Comparison of ENCODE assay signal across 8 cellular contexts in the genomic region with DNA sequence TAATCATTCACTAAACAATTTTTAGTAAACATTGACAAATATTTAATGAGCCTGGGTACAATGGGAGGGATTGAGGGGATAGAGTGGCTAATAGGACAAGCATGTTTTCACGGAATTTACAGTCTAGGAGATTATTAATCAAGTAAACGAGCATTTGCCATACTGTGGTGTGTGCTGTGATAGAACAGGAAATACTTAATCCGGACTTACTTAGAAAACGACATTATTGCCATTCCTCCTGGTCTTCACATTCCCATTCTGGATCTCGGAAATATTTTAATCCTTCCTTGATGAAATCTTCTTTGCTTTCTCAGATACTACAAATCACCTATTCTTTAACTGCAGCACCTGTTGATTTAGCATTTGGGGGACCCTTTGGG. TPM values are rescaled to one million over a fixed set of nuclear protein-coding genes. Genes with fewer than 3 reads are reported as not detected.
A peak's percentile ranks its signal among the peaks of the same experiment; 100 is the strongest.
DNase-seq lines count a peak whose midpoint lies in the region; ATAC-seq, FAIRE-seq and TF ChIP-seq lines count a peak whose summit lies in the region.

No MANE protein-coding gene starts in this region.

- peaks cover 3% of the 10 kb centered on the region for H3K36me3 Mint-ChIP-seq in activated naive CD8-positive, alpha-beta T cell

- H3K36me3 ChIP-seq in heart left ventricle = peaks cover 0 to 8% (median 0%) of the 10 kb centered on the region in 9 donors
- no peaks in the 10 kb centered on the region for H3K36me3 ChIP-seq in kidney (ENCODE audit: control insufficient read depth in 1 of 2, insufficient read depth in 2 of 2, low read length in 2 of 2)
- H3K36me3 ChIP-seq in thymus (ENCODE audit: control insufficient read depth, insufficient read depth) = no peaks in the 10 kb centered on the region

- no peaks in the 10 kb centered on the region for H3K27me3 Mint-ChIP-seq in activated naive CD8-positive, alpha-beta T cell

- peaks cover 0 to 33% (median 8%) of the 10 kb centered on the region in 12 donors for H3K4me1 ChIP-seq in heart left ventricle
- H3K4me1 ChIP-seq in kidney (ENCODE audit: control insufficient read depth in 1 of 2, insufficient read depth in 1 of 2, low read depth in 1 of 2, low read length in 2 of 2) = peaks cover 6% of the 10 kb centered on the region in 2 donors
- H3K4me1 ChIP-seq in thymus (ENCODE audit: control insufficient read depth, insufficient read depth, low read length) = peaks cover 4% of the 10 kb centered on the region

- TF ChIP-seq CTCF in heart left ventricle (IDR thresholded peaks at IDR 0.05) (no peak), kidney (IDR thresholded peaks at IDR 0.05; ENCODE audit: borderline replicate concordance, extremely low read depth, insufficient read depth) (no peak)

- no peak for TF ChIP-seq POLR2A in heart left ventricle (IDR thresholded peaks at IDR 0.05)

- H3K4me3 Mint-ChIP-seq in activated naive CD8-positive, alpha-beta T cell = peak overlapping the region; percentile 99

- ATAC-seq in heart left ventricle (no peak), Right ventricle myocardium superior (ENCODE audit: poor library complexity) (no peak), HG03520 (IDR thresholded peaks at IDR 0.05; ENCODE audit: unreplicated experiment) (no peak)

- H3K4me3 ChIP-seq in heart left ventricle (peak overlapping the region; percentile 61 to 93 (median 83)), kidney (ENCODE audit: low read length in 2 of 2) (peak overlapping the region; percentile 52 to 72), thymus (ENCODE audit: low read length) (peak overlapping the region; percentile 72)

- H3K27ac Mint-ChIP-seq in activated naive CD8-positive, alpha-beta T cell = peak overlapping the region; percentile 88

- WGBS in heart left ventricle, 4 donors = 17 to 24% (median 20%) methylated on average over 5 of the region's 5 CpGs
- WGBS in thymus = 24% methylated on average over 5 of the region's 5 CpGs

- no peaks in the 10 kb centered on the region for H3K9me3 Mint-ChIP-seq in activated naive CD8-positive, alpha-beta T cell (ENCODE audit: low read depth)

- DNase-seq in heart left ventricle = no peak
- no peak for DNase-seq in Right ventricle myocardium superior
- DNase-seq in kidney = no peak
- DNase-seq in stimulated activated naive CD4-positive, alpha-beta T cell treated with Interleukin-2 at 50 U/mL for 16 hours (lab: John Stamatoyannopoulos, UW) = no peak
- DNase-seq in NCI-H1048 (lab: John Stamatoyannopoulos, UW) = no peak

- H3K9me3 ChIP-seq in heart left ventricle (no peaks in the 10 kb centered on the region), kidney (ENCODE audit: control insufficient read depth in 1 of 2, low read length in 2 of 2) (no peaks in the 10 kb centered on the region), thymus (ENCODE audit: control insufficient read depth) (no peaks in the 10 kb centered on the region)

- H3K27me3 ChIP-seq in heart left ventricle (no peaks in the 10 kb centered on the region), thymus (ENCODE audit: control insufficient read depth, insufficient read depth) (no peaks in the 10 kb centered on the region)

- H3K27ac ChIP-seq in heart left ventricle = peak overlapping the region in 11 of 12 donors; percentile 36 to 96 (median 91)
- H3K27ac ChIP-seq in kidney (ENCODE audit: low read depth in 2 of 2, low read length in 2 of 2) = peak overlapping the region; percentile 89 to 90
- H3K27ac ChIP-seq in thymus (ENCODE audit: low read depth) = no peak overlapping the region

- peak overlapping the region; percentile 18 to 76 for H3K9ac ChIP-seq in kidney (ENCODE audit: low read length in 2 of 2)

- no peak for FAIRE-seq in kidney (lab: Jason Lieb, UNC)

- H3K4me1 Mint-ChIP-seq in activated naive CD8-positive, alpha-beta T cell (ENCODE audit: low read depth) = peaks cover 16% of the 10 kb centered on the region

- intact Hi-C loops in heart left ventricle (cut with DNase I) = loop anchor here in 8 of 10 donors (1.0 to 5.0 kb wide), 6 partner anchors 53 to 136 kb away; a partner anchor contains a TSS
- intact Hi-C loops in Right ventricle myocardium superior (cut with DNase I) = loop anchor here (5.0 kb wide), 1 partner anchor 141 kb away; no protein-coding TSS in a partner anchor
- intact Hi-C loops in kidney (cut with DNase I) = no loop called here

RNA-seq across cellular contexts. Expression of a gene that starts 0.9 kb away (rescaled TPM):
- total RNA-seq in heart left ventricle = 10 to 100 TPM in 2 of 9 donors, 1 to 10 TPM in 7; 5.3 to 14.0 (median 6.0) TPM
- 1 to 10 TPM; 5.4 to 6.2 TPM for polyA plus RNA-seq in heart left ventricle
- 5.6 TPM for total RNA-seq in Right ventricle myocardium superior
- total RNA-seq in kidney = 30.7 TPM
- 7.6 TPM for polyA plus RNA-seq in kidney (ENCODE audit: insufficient read depth, low read depth, low replicate concordance)
- 9.4 TPM for polyA plus RNA-seq in thymus

RNA-seq across cellular contexts. Expression of a gene that starts 39.7 kb away (rescaled TPM):
- total RNA-seq in heart left ventricle (10 to 100 TPM in 3 of 9 donors, 1 to 10 TPM in 6; 4.7 to 16.2 (median 7.9) TPM), Right ventricle myocardium superior (3.9 TPM), kidney (53.7 TPM)
- polyA plus RNA-seq in heart left ventricle (1 to 10 TPM; 6.9 to 8.0 TPM), kidney (ENCODE audit: insufficient read depth, low read depth, low replicate concordance) (18.5 TPM), thymus (19.1 TPM)

RNA-seq across cellular contexts. Expression of a gene that starts 39.7 kb away (rescaled TPM):
- total RNA-seq in heart left ventricle (10 to 100 TPM in 8 of 9 donors, 1 to 10 TPM in 1; 9.7 to 23.8 (median 15.0) TPM), Right ventricle myocardium superior (12.4 TPM), kidney (30.2 TPM)
- polyA plus RNA-seq in heart left ventricle (10 to 100 TPM; 21.0 to 24.0 TPM), kidney (ENCODE audit: insufficient read depth, low read depth, low replicate concordance) (27.8 TPM), thymus (33.7 TPM)

RNA-seq across cellular contexts. Expression of a gene that starts 52.1 kb away (rescaled TPM):
- total RNA-seq in heart left ventricle = 10 to 100 TPM; 27.3 to 53.2 (median 43.7) TPM
- polyA plus RNA-seq in heart left ventricle = 10 to 100 TPM; 43.3 to 54.7 TPM
- total RNA-seq in Right ventricle myocardium superior = 47.6 TPM
- 43.3 TPM for total RNA-seq in kidney
- polyA plus RNA-seq in kidney (ENCODE audit: insufficient read depth, low read depth, low replicate concordance) = 40.7 TPM
- 34.5 TPM for polyA plus RNA-seq in thymus

RNA-seq across cellular contexts. Expression of a gene that starts 52.1 kb away (rescaled TPM):
- 10 to 100 TPM; 18.1 to 46.0 (median 21.8) TPM for total RNA-seq in heart left ventricle
- 10 to 100 TPM; 10.4 to 12.6 TPM for polyA plus RNA-seq in heart left ventricle
- total RNA-seq in Right ventricle myocardium superior = 20.5 TPM
- 33.6 TPM for total RNA-seq in kidney
- polyA plus RNA-seq in kidney (ENCODE audit: insufficient read depth, low read depth, low replicate concordance) = 3.7 TPM
- 6.7 TPM for polyA plus RNA-seq in thymus
